1 cellular context compared by ENCODE assay signal in genomic region chr1:248924696-248925532, GRCh38.
TF ChIP-seq lines count a peak whose summit lies in the region.

No MANE protein-coding gene starts in this region.

TF ChIP-seq in K562, 482 proteins besides CTCF, POLR2A, EP300 and RAD21 (continued from another document and continues in another):
- TF ChIP-seq IRF9 (tag; IDR thresholded peaks at IDR 0.05) (no peak), SMC3 (conservative IDR thresholded peaks at IDR 0.05; ENCODE audit: insufficient read depth, low read depth, low read length) (peak; percentile 53), KAT7 (CRISPR knock-in tag; IDR thresholded peaks at IDR 0.05; ENCODE audit: borderline replicate concordance) (peak; percentile 63; the same call in 1 of the 2 replicates), RNF2 (IDR thresholded peaks at IDR 0.05) (0 out of 2 replicates have a peak, but pooled peaks have one; percentile 24), MYNN (IDR thresholded peaks at IDR 0.05) (0 out of 2 replicates have a peak, but pooled peaks have one; percentile 19), MYNN (CRISPR knock-in tag; IDR thresholded peaks at IDR 0.05) (no peak), SIN3B (IDR thresholded peaks at IDR 0.05; ENCODE audit: low read depth) (no peak), ZNF76 (CRISPR knock-in tag; IDR thresholded peaks at IDR 0.05; ENCODE audit: borderline replicate concordance) (no peak), TBP (optimal IDR thresholded peaks at IDR 0.05; ENCODE audit: low read depth, low read length) (no peak), GABPB1 (CRISPR knock-in tag; IDR thresholded peaks at IDR 0.05) (0 out of 2 replicates have a peak, but pooled peaks have one; percentile 38), ZNF121 (CRISPR knock-in tag; conservative IDR thresholded peaks at IDR 0.05) (no peak), ZNF239 (CRISPR knock-in tag; IDR thresholded peaks at IDR 0.05) (no peak), ELF1 (tag; IDR thresholded peaks at IDR 0.05) (no peak), MECOM (CRISPR knock-in tag; IDR thresholded peaks at IDR 0.05) (no peak), BRD9 (IDR thresholded peaks at IDR 0.05; ENCODE audit: low read depth, partially characterized antibody) (no peak), MEIS2 (IDR thresholded peaks at IDR 0.05; ENCODE audit: partially characterized antibody) (no peak), SNIP1 (IDR thresholded peaks at IDR 0.05; ENCODE audit: low read depth) (no peak), ZNF263 (CRISPR knock-in tag; IDR thresholded peaks at IDR 0.05; ENCODE audit: borderline replicate concordance) (peak; percentile 24; the same call in 1 of the 2 replicates), CBX2 (IDR thresholded peaks at IDR 0.05; ENCODE audit: insufficient read depth, low read length, poor library complexity, severe bottlenecking) (no peak), HNRNPH1 (optimal IDR thresholded peaks at IDR 0.05; ENCODE audit: low read depth, low read length) (no peak), BDP1 (IDR thresholded peaks at IDR 0.05; ENCODE audit: insufficient read depth, insufficient read length) (no peak), ATF7 (IDR thresholded peaks at IDR 0.05) (no peak), MCM3 (IDR thresholded peaks at IDR 0.05) (no peak), NR2C2 (CRISPR knock-in tag; IDR thresholded peaks at IDR 0.05) (0 out of 2 replicates have a peak, but pooled peaks have one; percentile 15), NR2C2 (tag; IDR thresholded peaks at IDR 0.05) (no peak), ZNF384 (IDR thresholded peaks at IDR 0.05; ENCODE audit: low read depth, low read length) (peak; percentile 70; the same call in 1 of the 2 replicates), REST (CRISPR knock-in tag; IDR thresholded peaks at IDR 0.05; ENCODE audit: low read depth) (no peak)
- TF ChIP-seq, protein P1, sequence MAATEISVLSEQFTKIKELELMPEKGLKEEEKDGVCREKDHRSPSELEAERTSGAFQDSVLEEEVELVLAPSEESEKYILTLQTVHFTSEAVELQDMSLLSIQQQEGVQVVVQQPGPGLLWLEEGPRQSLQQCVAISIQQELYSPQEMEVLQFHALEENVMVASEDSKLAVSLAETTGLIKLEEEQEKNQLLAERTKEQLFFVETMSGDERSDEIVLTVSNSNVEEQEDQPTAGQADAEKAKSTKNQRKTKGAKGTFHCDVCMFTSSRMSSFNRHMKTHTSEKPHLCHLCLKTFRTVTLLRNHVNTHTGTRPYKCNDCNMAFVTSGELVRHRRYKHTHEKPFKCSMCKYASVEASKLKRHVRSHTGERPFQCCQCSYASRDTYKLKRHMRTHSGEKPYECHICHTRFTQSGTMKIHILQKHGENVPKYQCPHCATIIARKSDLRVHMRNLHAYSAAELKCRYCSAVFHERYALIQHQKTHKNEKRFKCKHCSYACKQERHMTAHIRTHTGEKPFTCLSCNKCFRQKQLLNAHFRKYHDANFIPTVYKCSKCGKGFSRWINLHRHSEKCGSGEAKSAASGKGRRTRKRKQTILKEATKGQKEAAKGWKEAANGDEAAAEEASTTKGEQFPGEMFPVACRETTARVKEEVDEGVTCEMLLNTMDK (IDR thresholded peaks at IDR 0.05; ENCODE audit: borderline replicate concordance, insufficient read depth, low read depth, low read length, poor library complexity, severe bottlenecking), result peak; percentile 24
- TF ChIP-seq, protein P2, sequence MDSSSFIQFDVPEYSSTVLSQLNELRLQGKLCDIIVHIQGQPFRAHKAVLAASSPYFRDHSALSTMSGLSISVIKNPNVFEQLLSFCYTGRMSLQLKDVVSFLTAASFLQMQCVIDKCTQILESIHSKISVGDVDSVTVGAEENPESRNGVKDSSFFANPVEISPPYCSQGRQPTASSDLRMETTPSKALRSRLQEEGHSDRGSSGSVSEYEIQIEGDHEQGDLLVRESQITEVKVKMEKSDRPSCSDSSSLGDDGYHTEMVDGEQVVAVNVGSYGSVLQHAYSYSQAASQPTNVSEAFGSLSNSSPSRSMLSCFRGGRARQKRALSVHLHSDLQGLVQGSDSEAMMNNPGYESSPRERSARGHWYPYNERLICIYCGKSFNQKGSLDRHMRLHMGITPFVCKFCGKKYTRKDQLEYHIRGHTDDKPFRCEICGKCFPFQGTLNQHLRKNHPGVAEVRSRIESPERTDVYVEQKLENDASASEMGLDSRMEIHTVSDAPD (CRISPR knock-in tag; IDR thresholded peaks at IDR 0.05), result no peak
- TF ChIP-seq, protein P3, sequence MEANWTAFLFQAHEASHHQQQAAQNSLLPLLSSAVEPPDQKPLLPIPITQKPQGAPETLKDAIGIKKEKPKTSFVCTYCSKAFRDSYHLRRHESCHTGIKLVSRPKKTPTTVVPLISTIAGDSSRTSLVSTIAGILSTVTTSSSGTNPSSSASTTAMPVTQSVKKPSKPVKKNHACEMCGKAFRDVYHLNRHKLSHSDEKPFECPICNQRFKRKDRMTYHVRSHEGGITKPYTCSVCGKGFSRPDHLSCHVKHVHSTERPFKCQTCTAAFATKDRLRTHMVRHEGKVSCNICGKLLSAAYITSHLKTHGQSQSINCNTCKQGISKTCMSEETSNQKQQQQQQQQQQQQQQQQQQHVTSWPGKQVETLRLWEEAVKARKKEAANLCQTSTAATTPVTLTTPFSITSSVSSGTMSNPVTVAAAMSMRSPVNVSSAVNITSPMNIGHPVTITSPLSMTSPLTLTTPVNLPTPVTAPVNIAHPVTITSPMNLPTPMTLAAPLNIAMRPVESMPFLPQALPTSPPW (CRISPR knock-in tag; IDR thresholded peaks at IDR 0.05), result peak; percentile 49
- TF ChIP-seq, protein P4, sequence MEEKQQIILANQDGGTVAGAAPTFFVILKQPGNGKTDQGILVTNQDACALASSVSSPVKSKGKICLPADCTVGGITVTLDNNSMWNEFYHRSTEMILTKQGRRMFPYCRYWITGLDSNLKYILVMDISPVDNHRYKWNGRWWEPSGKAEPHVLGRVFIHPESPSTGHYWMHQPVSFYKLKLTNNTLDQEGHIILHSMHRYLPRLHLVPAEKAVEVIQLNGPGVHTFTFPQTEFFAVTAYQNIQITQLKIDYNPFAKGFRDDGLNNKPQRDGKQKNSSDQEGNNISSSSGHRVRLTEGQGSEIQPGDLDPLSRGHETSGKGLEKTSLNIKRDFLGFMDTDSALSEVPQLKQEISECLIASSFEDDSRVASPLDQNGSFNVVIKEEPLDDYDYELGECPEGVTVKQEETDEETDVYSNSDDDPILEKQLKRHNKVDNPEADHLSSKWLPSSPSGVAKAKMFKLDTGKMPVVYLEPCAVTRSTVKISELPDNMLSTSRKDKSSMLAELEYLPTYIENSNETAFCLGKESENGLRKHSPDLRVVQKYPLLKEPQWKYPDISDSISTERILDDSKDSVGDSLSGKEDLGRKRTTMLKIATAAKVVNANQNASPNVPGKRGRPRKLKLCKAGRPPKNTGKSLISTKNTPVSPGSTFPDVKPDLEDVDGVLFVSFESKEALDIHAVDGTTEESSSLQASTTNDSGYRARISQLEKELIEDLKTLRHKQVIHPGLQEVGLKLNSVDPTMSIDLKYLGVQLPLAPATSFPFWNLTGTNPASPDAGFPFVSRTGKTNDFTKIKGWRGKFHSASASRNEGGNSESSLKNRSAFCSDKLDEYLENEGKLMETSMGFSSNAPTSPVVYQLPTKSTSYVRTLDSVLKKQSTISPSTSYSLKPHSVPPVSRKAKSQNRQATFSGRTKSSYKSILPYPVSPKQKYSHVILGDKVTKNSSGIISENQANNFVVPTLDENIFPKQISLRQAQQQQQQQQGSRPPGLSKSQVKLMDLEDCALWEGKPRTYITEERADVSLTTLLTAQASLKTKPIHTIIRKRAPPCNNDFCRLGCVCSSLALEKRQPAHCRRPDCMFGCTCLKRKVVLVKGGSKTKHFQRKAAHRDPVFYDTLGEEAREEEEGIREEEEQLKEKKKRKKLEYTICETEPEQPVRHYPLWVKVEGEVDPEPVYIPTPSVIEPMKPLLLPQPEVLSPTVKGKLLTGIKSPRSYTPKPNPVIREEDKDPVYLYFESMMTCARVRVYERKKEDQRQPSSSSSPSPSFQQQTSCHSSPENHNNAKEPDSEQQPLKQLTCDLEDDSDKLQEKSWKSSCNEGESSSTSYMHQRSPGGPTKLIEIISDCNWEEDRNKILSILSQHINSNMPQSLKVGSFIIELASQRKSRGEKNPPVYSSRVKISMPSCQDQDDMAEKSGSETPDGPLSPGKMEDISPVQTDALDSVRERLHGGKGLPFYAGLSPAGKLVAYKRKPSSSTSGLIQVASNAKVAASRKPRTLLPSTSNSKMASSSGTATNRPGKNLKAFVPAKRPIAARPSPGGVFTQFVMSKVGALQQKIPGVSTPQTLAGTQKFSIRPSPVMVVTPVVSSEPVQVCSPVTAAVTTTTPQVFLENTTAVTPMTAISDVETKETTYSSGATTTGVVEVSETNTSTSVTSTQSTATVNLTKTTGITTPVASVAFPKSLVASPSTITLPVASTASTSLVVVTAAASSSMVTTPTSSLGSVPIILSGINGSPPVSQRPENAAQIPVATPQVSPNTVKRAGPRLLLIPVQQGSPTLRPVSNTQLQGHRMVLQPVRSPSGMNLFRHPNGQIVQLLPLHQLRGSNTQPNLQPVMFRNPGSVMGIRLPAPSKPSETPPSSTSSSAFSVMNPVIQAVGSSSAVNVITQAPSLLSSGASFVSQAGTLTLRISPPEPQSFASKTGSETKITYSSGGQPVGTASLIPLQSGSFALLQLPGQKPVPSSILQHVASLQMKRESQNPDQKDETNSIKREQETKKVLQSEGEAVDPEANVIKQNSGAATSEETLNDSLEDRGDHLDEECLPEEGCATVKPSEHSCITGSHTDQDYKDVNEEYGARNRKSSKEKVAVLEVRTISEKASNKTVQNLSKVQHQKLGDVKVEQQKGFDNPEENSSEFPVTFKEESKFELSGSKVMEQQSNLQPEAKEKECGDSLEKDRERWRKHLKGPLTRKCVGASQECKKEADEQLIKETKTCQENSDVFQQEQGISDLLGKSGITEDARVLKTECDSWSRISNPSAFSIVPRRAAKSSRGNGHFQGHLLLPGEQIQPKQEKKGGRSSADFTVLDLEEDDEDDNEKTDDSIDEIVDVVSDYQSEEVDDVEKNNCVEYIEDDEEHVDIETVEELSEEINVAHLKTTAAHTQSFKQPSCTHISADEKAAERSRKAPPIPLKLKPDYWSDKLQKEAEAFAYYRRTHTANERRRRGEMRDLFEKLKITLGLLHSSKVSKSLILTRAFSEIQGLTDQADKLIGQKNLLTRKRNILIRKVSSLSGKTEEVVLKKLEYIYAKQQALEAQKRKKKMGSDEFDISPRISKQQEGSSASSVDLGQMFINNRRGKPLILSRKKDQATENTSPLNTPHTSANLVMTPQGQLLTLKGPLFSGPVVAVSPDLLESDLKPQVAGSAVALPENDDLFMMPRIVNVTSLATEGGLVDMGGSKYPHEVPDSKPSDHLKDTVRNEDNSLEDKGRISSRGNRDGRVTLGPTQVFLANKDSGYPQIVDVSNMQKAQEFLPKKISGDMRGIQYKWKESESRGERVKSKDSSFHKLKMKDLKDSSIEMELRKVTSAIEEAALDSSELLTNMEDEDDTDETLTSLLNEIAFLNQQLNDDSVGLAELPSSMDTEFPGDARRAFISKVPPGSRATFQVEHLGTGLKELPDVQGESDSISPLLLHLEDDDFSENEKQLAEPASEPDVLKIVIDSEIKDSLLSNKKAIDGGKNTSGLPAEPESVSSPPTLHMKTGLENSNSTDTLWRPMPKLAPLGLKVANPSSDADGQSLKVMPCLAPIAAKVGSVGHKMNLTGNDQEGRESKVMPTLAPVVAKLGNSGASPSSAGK (IDR thresholded peaks at IDR 0.05), result no peak
- TF ChIP-seq, protein P5, sequence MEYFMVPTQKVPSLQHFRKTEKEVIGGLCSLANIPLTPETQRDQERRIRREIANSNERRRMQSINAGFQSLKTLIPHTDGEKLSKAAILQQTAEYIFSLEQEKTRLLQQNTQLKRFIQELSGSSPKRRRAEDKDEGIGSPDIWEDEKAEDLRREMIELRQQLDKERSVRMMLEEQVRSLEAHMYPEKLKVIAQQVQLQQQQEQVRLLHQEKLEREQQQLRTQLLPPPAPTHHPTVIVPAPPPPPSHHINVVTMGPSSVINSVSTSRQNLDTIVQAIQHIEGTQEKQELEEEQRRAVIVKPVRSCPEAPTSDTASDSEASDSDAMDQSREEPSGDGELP (CRISPR knock-in tag; IDR thresholded peaks at IDR 0.05; ENCODE audit: borderline replicate concordance), result peak; percentile 80
- TF ChIP-seq, protein P6, sequence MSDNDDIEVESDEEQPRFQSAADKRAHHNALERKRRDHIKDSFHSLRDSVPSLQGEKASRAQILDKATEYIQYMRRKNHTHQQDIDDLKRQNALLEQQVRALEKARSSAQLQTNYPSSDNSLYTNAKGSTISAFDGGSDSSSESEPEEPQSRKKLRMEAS (CRISPR knock-in tag; IDR thresholded peaks at IDR 0.05), result peak; percentile 53
- TF ChIP-seq, protein P7, sequence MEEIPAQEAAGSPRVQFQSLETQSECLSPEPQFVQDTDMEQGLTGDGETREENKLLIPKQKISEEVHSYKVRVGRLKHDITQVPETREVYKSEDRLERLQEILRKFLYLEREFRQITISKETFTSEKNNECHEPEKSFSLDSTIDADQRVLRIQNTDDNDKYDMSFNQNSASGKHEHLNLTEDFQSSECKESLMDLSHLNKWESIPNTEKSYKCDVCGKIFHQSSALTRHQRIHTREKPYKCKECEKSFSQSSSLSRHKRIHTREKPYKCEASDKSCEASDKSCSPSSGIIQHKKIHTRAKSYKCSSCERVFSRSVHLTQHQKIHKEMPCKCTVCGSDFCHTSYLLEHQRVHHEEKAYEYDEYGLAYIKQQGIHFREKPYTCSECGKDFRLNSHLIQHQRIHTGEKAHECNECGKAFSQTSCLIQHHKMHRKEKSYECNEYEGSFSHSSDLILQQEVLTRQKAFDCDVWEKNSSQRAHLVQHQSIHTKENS (CRISPR knock-in tag; IDR thresholded peaks at IDR 0.05), result no peak
